14 cellular contexts compared by ENCODE assay signal in the genomic region with DNA sequence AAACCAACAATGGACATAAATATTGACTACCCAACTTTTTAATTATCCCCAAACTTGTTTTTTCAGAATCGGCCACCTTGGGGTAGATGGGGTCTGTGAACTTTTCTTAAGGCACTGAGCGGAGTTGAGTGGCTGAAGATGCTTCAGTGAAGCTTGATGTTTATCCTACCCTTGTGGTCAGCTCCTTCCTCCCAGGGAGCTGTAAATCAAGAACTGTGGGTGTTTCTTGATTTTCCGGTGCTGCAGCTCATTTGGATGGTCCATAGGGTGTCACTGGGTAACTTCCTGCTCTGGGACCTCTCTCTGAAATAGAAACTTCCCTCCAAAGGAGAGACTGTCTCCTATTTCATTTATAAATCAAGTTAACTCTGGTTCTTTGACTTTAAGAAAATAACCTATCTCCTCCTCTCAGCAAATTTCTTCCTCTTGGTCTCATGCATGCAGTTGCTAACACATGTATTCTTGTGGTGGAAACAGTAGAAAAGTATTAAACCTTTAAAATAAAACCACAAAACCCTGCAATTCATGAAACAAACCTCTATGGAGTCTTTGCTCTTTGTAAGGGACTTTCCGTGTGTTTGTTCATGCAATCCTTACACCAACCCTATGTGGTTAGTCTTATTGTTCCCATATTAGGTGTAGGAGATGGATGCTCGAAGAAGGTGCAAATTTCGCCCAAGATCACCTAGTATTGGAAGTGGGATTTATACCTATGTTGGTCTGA.
DNase-seq lines count a peak whose midpoint lies in the region; ATAC-seq and TF ChIP-seq lines count a peak whose summit lies in the region.
"Had no signal": no experiment of that assay in that cellular context is flagged by ENCODE, and none has a peak within 500 bp of the region (broad histone marks: within the 10 kb centered on the region; RNA-seq: fewer than 3 reads in every experiment).

No MANE protein-coding gene starts in this region.

- H3K9ac ChIP-seq in KMS-11 = peak overlapping the region; percentile 13; the same call in 1 of the 2 replicates

- peak overlapping the region; percentile 74 for H3K4me3 ChIP-seq in KMS-11 (IDR thresholded peaks at IDR 0.05; ENCODE audit: insufficient read depth, low read depth, low read length)
- no peak overlapping the region for H3K4me3 ChIP-seq in stomach
- H3K4me3 ChIP-seq: esophagus muscularis mucosa, mucosa of descending colon, right lobe of liver, tibial artery had no signal

- 79 to 91% (median 82%) methylated on average over 6 of the region's 6 CpGs for WGBS in stomach, 5 donors

- TF ChIP-seq CTCF in KMS-11 (conservative IDR thresholded peaks at IDR 0.05; ENCODE audit: low read depth, low read length) (no peak), natural killer cell (IDR thresholded peaks at IDR 0.05) (no peak), stomach (IDR thresholded peaks at IDR 0.05) (no peak)

- peak overlapping the region; percentile 67 for H3K27ac ChIP-seq in KMS-11
- H3K27ac ChIP-seq in stomach = no peak overlapping the region
- H3K27ac ChIP-seq: right lobe of liver, tibial artery had no signal

- no peaks in the 10 kb centered on the region for H3K36me3 ChIP-seq in KMS-11 (ENCODE audit: insufficient read depth)
- H3K36me3 ChIP-seq in stomach = no peaks in the 10 kb centered on the region
- H3K36me3 ChIP-seq: esophagus muscularis mucosa, right lobe of liver, tibial artery had no signal

- H3K9me3 ChIP-seq in stomach = no peaks in the 10 kb centered on the region
- H3K9me3 ChIP-seq: Caco-2, esophagus muscularis mucosa, mucosa of descending colon, right lobe of liver, tibial artery had no signal

- no peaks in the 10 kb centered on the region for H3K79me2 ChIP-seq in KMS-11 (ENCODE audit: insufficient read depth, low read depth)

- CTCF ChIA-PET in activated CD8-positive, alpha-beta T cell treated with anti-CD3 and anti-CD28 coated beads, Interleukin-2, amount 10 ng/mL, durations not matched to agents 7 days and 5 days (lab: Charles Lee) = no interaction called here

- H3K4me1 ChIP-seq in KMS-11 (ENCODE audit: low read depth, poor library complexity, severe bottlenecking) = peaks cover 44% of the 10 kb centered on the region
- H3K4me1 ChIP-seq in stomach = peaks cover 0 to 30% (median 23%) of the 10 kb centered on the region in 4 donors

- POLR2A ChIA-PET in activated CD8-positive, alpha-beta T cell treated with anti-CD3 and anti-CD28 coated beads, Interleukin-2, amount 10 ng/mL, durations not matched to agents 7 days and 5 days (lab: Charles Lee) = no interaction called here

- no peaks in the 10 kb centered on the region for H3K9me3 Mint-ChIP-seq in activated CD8-positive, alpha-beta T cell treated with anti-CD3 and anti-CD28 coated beads, Interleukin-2, amount 10 ng/mL, durations not matched to agents 7 days and 5 days (ENCODE audit: insufficient read depth)
- H3K9me3 Mint-ChIP-seq in natural killer cell = no peaks in the 10 kb centered on the region

- peak; percentile 44 for ATAC-seq in activated CD8-positive, alpha-beta T cell treated with anti-CD3 and anti-CD28 coated beads, Interleukin-2, amount 10 ng/mL, durations not matched to agents 7 days and 5 days
- ATAC-seq in natural killer cell (peak in 1 of 3 donors; percentile 43), HG03469 (IDR thresholded peaks at IDR 0.05; ENCODE audit: unreplicated experiment) (no peak)
- ATAC-seq: mucosa of descending colon had no signal

- peak overlapping the region; percentile 19 for H2AFZ ChIP-seq in KMS-11 (ENCODE audit: low read depth)

- H3K4me3 Mint-ChIP-seq in activated CD8-positive, alpha-beta T cell treated with anti-CD3 and anti-CD28 coated beads, Interleukin-2, amount 10 ng/mL, durations not matched to agents 7 days and 5 days = no peak overlapping the region
- peak overlapping the region; percentile 29 for H3K4me3 Mint-ChIP-seq in natural killer cell

- H3K36me3 Mint-ChIP-seq in activated CD8-positive, alpha-beta T cell treated with anti-CD3 and anti-CD28 coated beads, Interleukin-2, amount 10 ng/mL, durations not matched to agents 7 days and 5 days (ENCODE audit: low read depth) = peaks cover 2% of the 10 kb centered on the region
- H3K36me3 Mint-ChIP-seq in natural killer cell = no peaks in the 10 kb centered on the region

- no peak for TF ChIP-seq EP300 in stomach (IDR thresholded peaks at IDR 0.05)

- H4K20me1 ChIP-seq in KMS-11 (ENCODE audit: insufficient read depth) = no peaks in the 10 kb centered on the region

- no peaks in the 10 kb centered on the region for H3K27me3 ChIP-seq in KMS-11 (ENCODE audit: insufficient read depth, low read depth)
- H3K27me3 ChIP-seq in stomach = no peaks in the 10 kb centered on the region
- H3K27me3 ChIP-seq: esophagus muscularis mucosa, right lobe of liver, tibial artery had no signal

- intact Hi-C loops in natural killer cell (cut with micrococcal nuclease) = no loop called here
- intact Hi-C loops in stomach (cut with DNase I; ENCODE audit: low total_unique reads) = no loop called here

- DNase-seq in GDM1 (lab: John Stamatoyannopoulos, UW) (peak; percentile 61), natural killer cell (no peak), NCI-H1930 (lab: John Stamatoyannopoulos, UW) (no peak), stomach (no peak)
- peak; percentile 22 for DNase-seq in activated CD8-positive, alpha-beta T cell treated with anti-CD3 and anti-CD28 coated beads, Interleukin-2, amount 10 ng/mL, durations not matched to agents 7 days and 5 days
- no peak for DNase-seq in stimulated activated CD8-positive, alpha-beta memory T cell treated with anti-CD3 and anti-CD28 coated beads, Interleukin-4, amount 100 ng/mL, for 48 hours
- DNase-seq: Caco-2, mucosa of descending colon, NCI-H2227 treated with DMSO at 0.1 percent for 48 hours, right lobe of liver, tibial artery had no signal

- no peak for TF ChIP-seq POLR2A in stomach (IDR thresholded peaks at IDR 0.05)

- no peak overlapping the region for H3K27ac Mint-ChIP-seq in activated CD8-positive, alpha-beta T cell treated with anti-CD3 and anti-CD28 coated beads, Interleukin-2, amount 10 ng/mL, durations not matched to agents 7 days and 5 days
- no peak overlapping the region for H3K27ac Mint-ChIP-seq in natural killer cell

- H3K4me1 Mint-ChIP-seq in activated CD8-positive, alpha-beta T cell treated with anti-CD3 and anti-CD28 coated beads, Interleukin-2, amount 10 ng/mL, durations not matched to agents 7 days and 5 days (ENCODE audit: low read depth) = peaks cover 19% of the 10 kb centered on the region
- peaks cover 10 to 12% of the 10 kb centered on the region in 2 donors for H3K4me1 Mint-ChIP-seq in natural killer cell

- H3K4me2 ChIP-seq in KMS-11 = peak overlapping the region; percentile 71

- peaks cover 1% of the 10 kb centered on the region for H3K27me3 Mint-ChIP-seq in activated CD8-positive, alpha-beta T cell treated with anti-CD3 and anti-CD28 coated beads, Interleukin-2, amount 10 ng/mL, durations not matched to agents 7 days and 5 days (ENCODE audit: low read depth)
- H3K27me3 Mint-ChIP-seq in natural killer cell (ENCODE audit: low read depth in 2 of 2) = peaks cover 0 to 9% of the 10 kb centered on the region in 2 donors

Comparison
In these comparisons a context has a peak if more than half of its experiments do, and no peak if none do; other contexts are left out.
1. DNase-seq: peak in GDM1 (single experiment) and activated CD8-positive, alpha-beta T cell treated with anti-CD3 and anti-CD28 coated beads, Interleukin-2, amount 10 ng/mL, durations not matched to agents 7 days and 5 days (single experiment); none in natural killer cell (single experiment), stimulated activated CD8-positive, alpha-beta memory T cell treated with anti-CD3 and anti-CD28 coated beads, Interleukin-4, amount 100 ng/mL, for 48 hours (single experiment), NCI-H1930 (0 of 2) and stomach (single experiment).